In the genomic region with DNA sequence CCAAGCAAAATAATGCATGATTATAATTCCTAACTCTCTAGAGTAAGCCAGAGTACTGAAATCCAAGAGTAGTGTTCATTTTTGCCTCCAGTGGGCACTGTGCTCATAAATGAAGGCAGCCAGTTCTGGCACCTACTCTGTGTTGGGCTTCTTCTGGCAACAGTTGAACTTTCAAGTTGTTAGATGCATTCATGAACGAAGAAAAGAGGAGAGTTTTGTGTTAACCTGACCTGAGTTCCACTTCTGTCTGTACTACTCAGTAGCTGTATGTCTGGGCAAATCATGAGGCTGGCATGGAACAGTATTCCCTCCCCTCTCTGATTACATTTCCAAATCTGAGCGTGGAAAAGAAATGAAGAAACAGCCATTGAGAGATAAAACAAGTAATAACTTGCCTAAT, we compare ENCODE assay signal across 8 cellular contexts. TPM values are rescaled to one million over a fixed set of nuclear protein-coding genes. Genes with fewer than 3 reads are reported as not detected.
DNase-seq lines count a peak whose midpoint lies in the region; ATAC-seq, FAIRE-seq and TF ChIP-seq lines count a peak whose summit lies in the region.

No MANE protein-coding gene starts in this region.

- no peaks in the 10 kb centered on the region for H4K20me1 ChIP-seq in GM23248 (ENCODE audit: insufficient read depth)
- H4K20me1 ChIP-seq in OCI-LY7 (ENCODE audit: insufficient read depth, low read length), result no peaks in the 10 kb centered on the region

- H3K4me1 ChIP-seq in Caco-2 (no peaks in the 10 kb centered on the region), GM23248 (ENCODE audit: insufficient read depth) (no peaks in the 10 kb centered on the region), OCI-LY7 (ENCODE audit: insufficient read depth, low read length, poor library complexity, severe bottlenecking) (no peaks in the 10 kb centered on the region), gastroesophageal sphincter (no peaks in the 10 kb centered on the region)

- H2AFZ ChIP-seq in GM23248, result no peak overlapping the region
- H2AFZ ChIP-seq in OCI-LY7 (ENCODE audit: low read length), result no peak overlapping the region

- no peaks in the 10 kb centered on the region for H3K9me2 ChIP-seq in GM23248 (ENCODE audit: insufficient read depth)
- H3K9me2 ChIP-seq in OCI-LY7 (ENCODE audit: insufficient read depth, low read length), result no peaks in the 10 kb centered on the region

- TF ChIP-seq CTCF in Caco-2 (IDR thresholded peaks at IDR 0.05; ENCODE audit: insufficient read depth in 1 of 2, low read depth in 1 of 2, low read length in 1 of 2, severe bottlenecking in 1 of 2, unreplicated experiment in 1 of 2) (peak; percentile 68 to 86), OCI-LY7 (conservative IDR thresholded peaks at IDR 0.05; ENCODE audit: low read length) (peak; percentile 66), gastroesophageal sphincter (IDR thresholded peaks at IDR 0.05) (peak; percentile 34 to 68 (median 60))

- H3K27me3 Mint-ChIP-seq in Caco-2 (ENCODE audit: insufficient read depth, unreplicated experiment), result peaks cover 22% of the 10 kb centered on the region

- no peak for FAIRE-seq in GM12891 (lab: Jason Lieb, UNC)

- no peaks in the 10 kb centered on the region for H3K36me3 ChIP-seq in Caco-2 (ENCODE audit: control insufficient read depth, insufficient read depth, low read length)
- H3K36me3 ChIP-seq in GM23248 (ENCODE audit: low read depth), result no peaks in the 10 kb centered on the region
- no peaks in the 10 kb centered on the region for H3K36me3 ChIP-seq in OCI-LY7 (ENCODE audit: insufficient read depth, low read length)
- H3K36me3 ChIP-seq in gastroesophageal sphincter, result no peaks in the 10 kb centered on the region

- POLR2A ChIA-PET in Caco-2 (lab: Charles Lee) (no interaction called here), OCI-LY7 (lab: Charles Lee) (no interaction called here)

- no peak overlapping the region for H3K4me3 Mint-ChIP-seq in Caco-2 (ENCODE audit: unreplicated experiment)

- H3K9ac ChIP-seq in GM23248, result no peak overlapping the region

- ATAC-seq in gastroesophageal sphincter, result peak; percentile 65
- ATAC-seq in GM21717 (IDR thresholded peaks at IDR 0.05; ENCODE audit: unreplicated experiment), result no peak

- no peaks in the 10 kb centered on the region for H3K9me3 Mint-ChIP-seq in Caco-2 (ENCODE audit: unreplicated experiment)

- H3K27ac ChIP-seq in GM23248 (no peak overlapping the region), OCI-LY7 (ENCODE audit: low read depth, low read length, poor library complexity, severe bottlenecking) (no peak overlapping the region), gastroesophageal sphincter (no peak overlapping the region)

- intact Hi-C loops in Caco-2 (cut with micrococcal nuclease; ENCODE audit: unreplicated experiment), result loop anchor here (1.0 to 2.0 kb wide), 3 partner anchors 32 to 694 kb away; no protein-coding TSS in a partner anchor
- intact Hi-C loops in OCI-LY7 (cut with micrococcal nuclease; ENCODE audit: unreplicated experiment), result loop anchor here (1.0 kb wide), 1 partner anchor 32 kb away; no protein-coding TSS in a partner anchor

- DNase-seq in Caco-2 (peak in 1 of 2 experiments; percentile 50), GM23248 (peak; percentile 58), OCI-LY7 (ENCODE audit: low spot score) (no peak), superior temporal gyrus (ENCODE audit: extremely low spot score) (peak; percentile 48), GM12891 (ENCODE audit: insufficient read length, low spot score) (no peak), 8988T (no peak)

- H3K4me2 ChIP-seq in GM23248 (ENCODE audit: unreplicated experiment) (no peak overlapping the region), OCI-LY7 (ENCODE audit: low read length) (no peak overlapping the region)

- H3K4me3 ChIP-seq in Caco-2 (ENCODE audit: low read depth, low read length) (no peak overlapping the region), GM23248 (no peak overlapping the region), OCI-LY7 (ENCODE audit: low read depth, low read length, poor library complexity, severe bottlenecking) (no peak overlapping the region), gastroesophageal sphincter (no peak overlapping the region)

- CTCF ChIA-PET in Caco-2 (lab: Charles Lee) (no interaction called here), OCI-LY7 (lab: Charles Lee; ENCODE audit: unreplicated experiment) (no interaction called here)

- WGBS in GM23248 (ENCODE audit: low coverage in 1 of 2, low lambda C conversion rate in 2 of 2, missing lambda C conversion rate in 2 of 2), 2 experiments, result 0 to 5% methylated on average over 2 of the region's 2 CpGs
- WGBS in gastroesophageal sphincter (ENCODE audit: low coverage in 1 of 2), 2 donors, result 32 to 42% methylated on average over 2 of the region's 2 CpGs

- no peaks in the 10 kb centered on the region for H3K9me3 ChIP-seq in Caco-2
- H3K9me3 ChIP-seq in GM23248 (ENCODE audit: low read depth), result no peaks in the 10 kb centered on the region
- no peaks in the 10 kb centered on the region for H3K9me3 ChIP-seq in OCI-LY7 (ENCODE audit: low read length)
- H3K9me3 ChIP-seq in gastroesophageal sphincter, result no peaks in the 10 kb centered on the region

- in situ Hi-C loops in GM23248 (cut with MboI), result no loop called here

- BruUV-seq in Caco-2 (replicated peaks; lab: Mats Ljungman, UMichigan) (no TSS peak), OCI-LY7 (replicated peaks; lab: Mats Ljungman, UMichigan) (no TSS peak)

- H3K36me3 Mint-ChIP-seq in Caco-2 (ENCODE audit: insufficient read depth, unreplicated experiment), result no peaks in the 10 kb centered on the region

- H3K27me3 ChIP-seq in Caco-2 (replicated peaks; ENCODE audit: control insufficient read depth, insufficient read depth, low read length) (no peaks in the 10 kb centered on the region), GM23248 (replicated peaks; ENCODE audit: insufficient read depth) (peaks cover 18% of the 10 kb centered on the region), gastroesophageal sphincter (peaks cover 14% of the 10 kb centered on the region)

- TF ChIP-seq EP300 in gastroesophageal sphincter (IDR thresholded peaks at IDR 0.05), result no peak

- H3F3A ChIP-seq in GM23248 (ENCODE audit: insufficient read depth), result no peaks in the 10 kb centered on the region

- no peaks in the 10 kb centered on the region for H3K4me1 Mint-ChIP-seq in Caco-2 (ENCODE audit: low read depth, unreplicated experiment)

- TF ChIP-seq POLR2A in gastroesophageal sphincter (IDR thresholded peaks at IDR 0.05) (no peak), GM12891 (IDR thresholded peaks at IDR 0.05; ENCODE audit: low read depth, low read length) (no peak)

- no peak overlapping the region for H3K27ac Mint-ChIP-seq in Caco-2 (ENCODE audit: unreplicated experiment)

- H3K79me2 ChIP-seq in GM23248 (ENCODE audit: insufficient read depth) (no peaks in the 10 kb centered on the region), OCI-LY7 (ENCODE audit: insufficient read depth, low read depth, low read length) (no peaks in the 10 kb centered on the region)

TF ChIP-seq in GM12891, 5 proteins besides CTCF, POLR2A, EP300 and RAD21:
- no peak for TF ChIP-seq SPI1 (IDR thresholded peaks at IDR 0.05; ENCODE audit: low read depth, low read length)
- no peak for TF ChIP-seq POU2F2 (IDR thresholded peaks at IDR 0.05; ENCODE audit: low read depth, low read length)
- no peak for TF ChIP-seq PAX5 (IDR thresholded peaks at IDR 0.05; ENCODE audit: insufficient read depth, low read length, severe bottlenecking)
- no peak for TF ChIP-seq POLR2AphosphoS5 (IDR thresholded peaks at IDR 0.05; ENCODE audit: low read depth, low read length)
- no peak for TF ChIP-seq TAF1 (IDR thresholded peaks at IDR 0.05; ENCODE audit: low read depth, low read length)

RNA-seq across cellular contexts. Expression of a gene that starts 20.3 kb away (rescaled TPM):
- total RNA-seq in Caco-2 (2022) (1.1 and 2.0 TPM in 2 replicates), OCI-LY7 (2022) (not detected in 2 replicates), gastroesophageal sphincter (10 to 100 TPM in 2 of 4 donors, 1 to 10 TPM in 2; 5.5 to 12.3 (median 8.9) TPM)
- total RNA-seq in GM23248 (2014; rRNA removed; shearing (Covaris generic)), result 0.11 and 0.25 TPM in 2 replicates
- 0.48 TPM in 2 replicates for polyA plus RNA-seq in GM23248 (2016; fragmentation: Nextera tagmentation; extraction: Ambion mirVana)
- not detected in 2 replicates for total RNA-seq in OCI-LY7 (2014; rRNA removed; shearing (Covaris generic))
- 0.06 TPM for polyA plus RNA-seq in GM12891 (2012; ENCODE audit: low read depth, missing spikeins)

Comparison
In these comparisons a context has a peak if more than half of its experiments do, and no peak if none do; other contexts are left out.
1. DNase-seq: peak in GM23248 (single experiment) and superior temporal gyrus (single experiment); none in OCI-LY7 (single experiment), GM12891 (single experiment) and 8988T (single experiment).
2. Peak in every context shown above with its lines, with median percentiles within 50 percentile points of each other: CTCF ChIP-seq.